9 cellular contexts compared by ENCODE assay signal in the genomic region with DNA sequence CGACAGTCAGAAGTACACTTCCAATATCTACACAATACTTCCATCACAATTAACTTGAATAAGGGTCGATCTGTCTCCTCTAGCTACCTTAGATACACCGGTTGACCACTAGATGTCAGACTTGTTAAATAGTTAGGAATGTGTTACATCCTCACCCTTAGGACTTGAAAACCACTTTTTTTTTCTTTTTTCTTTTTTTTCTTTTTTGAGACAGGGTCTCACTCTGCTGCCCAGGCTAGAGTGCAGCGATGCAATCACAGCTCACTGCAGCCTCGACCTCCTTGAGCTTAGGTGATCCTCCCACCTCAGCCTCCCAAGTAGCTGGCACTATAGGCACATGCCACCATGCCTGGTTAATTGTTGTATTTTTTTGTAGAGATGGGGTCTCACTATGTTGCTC.
DNase-seq lines count a peak whose midpoint lies in the region; ATAC-seq and TF ChIP-seq lines count a peak whose summit lies in the region.
"Had no signal": no experiment of that assay in that cellular context is flagged by ENCODE, and none has a peak within 500 bp of the region (broad histone marks: within the 10 kb centered on the region; RNA-seq: fewer than 3 reads in every experiment).

No MANE protein-coding gene starts in this region.

- TF ChIP-seq CTCF in Caco-2 (IDR thresholded peaks at IDR 0.05; ENCODE audit: insufficient read depth in 1 of 2, low read depth in 1 of 2, low read length in 1 of 2, severe bottlenecking in 1 of 2, unreplicated experiment in 1 of 2), result peak; percentile 71 to 72
- TF ChIP-seq CTCF in astrocyte of the spinal cord (IDR thresholded peaks at IDR 0.05; ENCODE audit: low read depth, low read length), result peak; percentile 64
- TF ChIP-seq CTCF in uterus (IDR thresholded peaks at IDR 0.05), result peak; percentile 22 to 43 (median 32)

- H3K27ac ChIP-seq in uterus, result no peak overlapping the region
- H3K27ac ChIP-seq: skin epidermis had no signal

- H3K27me3 ChIP-seq in Caco-2 (replicated peaks; ENCODE audit: control insufficient read depth, insufficient read depth, low read length) (no peaks in the 10 kb centered on the region), uterus (no peaks in the 10 kb centered on the region)

- POLR2A ChIA-PET in Caco-2 (lab: Charles Lee), result no interaction called here

- ATAC-seq in GM19324 (IDR thresholded peaks at IDR 0.05; ENCODE audit: low FRiP score, unreplicated experiment), result peak; percentile 81
- peak; percentile 83 for ATAC-seq in HG03196 (IDR thresholded peaks at IDR 0.05; ENCODE audit: unreplicated experiment)

- in situ Hi-C loops in astrocyte of the spinal cord (cut with HindIII; ENCODE audit: low sequenced_read_pairs), result no loop called here

- H3K36me3 ChIP-seq in Caco-2 (ENCODE audit: control insufficient read depth, insufficient read depth, low read length) (no peaks in the 10 kb centered on the region), uterus (no peaks in the 10 kb centered on the region)

- H3K36me3 Mint-ChIP-seq in Caco-2 (ENCODE audit: insufficient read depth, unreplicated experiment), result no peaks in the 10 kb centered on the region

- CTCF ChIA-PET in Caco-2 (lab: Charles Lee), result interaction anchor here (0.6 to 1.5 kb wide), 7 partner anchors 51 to 218 kb away, joined by 3 to 7 read pairs (median 5); no protein-coding TSS in a partner anchor

- H3K9me3 Mint-ChIP-seq in Caco-2 (ENCODE audit: unreplicated experiment), result no peaks in the 10 kb centered on the region

- no peaks in the 10 kb centered on the region for H3K4me1 Mint-ChIP-seq in Caco-2 (ENCODE audit: low read depth, unreplicated experiment)

- no peak overlapping the region for H3K27ac Mint-ChIP-seq in Caco-2 (ENCODE audit: unreplicated experiment)

- H3K4me3 ChIP-seq in Caco-2 (ENCODE audit: low read depth, low read length) (no peak overlapping the region), astrocyte of the spinal cord (ENCODE audit: low read depth, low read length) (no peak overlapping the region), uterus (no peak overlapping the region)
- H3K4me3 ChIP-seq: skin epidermis had no signal

- intact Hi-C loops in Caco-2 (cut with micrococcal nuclease; ENCODE audit: unreplicated experiment), result loop anchor here (1.0 to 5.0 kb wide), 5 partner anchors 75 to 768 kb away; no protein-coding TSS in a partner anchor
- intact Hi-C loops in uterus (cut with DNase I; ENCODE audit: low total_unique reads), result no loop called here

- H3K4me1 ChIP-seq in Caco-2 (no peaks in the 10 kb centered on the region), uterus (no peaks in the 10 kb centered on the region)

- H3K4me3 Mint-ChIP-seq in Caco-2 (ENCODE audit: unreplicated experiment), result no peak overlapping the region

- no peaks in the 10 kb centered on the region for H3K27me3 Mint-ChIP-seq in Caco-2 (ENCODE audit: insufficient read depth, unreplicated experiment)

- DNase-seq in Caco-2 (peak in 1 of 2 experiments; percentile 40), NCI-H2196 (lab: John Stamatoyannopoulos, UW; ENCODE audit: unreplicated experiment) (peak; percentile 40), astrocyte of the spinal cord (ENCODE audit: low read depth, low spot score) (peak; percentile 68), kidney glomerular epithelial cell (lab: John Stamatoyannopoulos, UW) (peak; percentile 45), uterus (no peak), mesenteric fat pad (ENCODE audit: low spot score) (no peak)

- no TSS peak for BruUV-seq in Caco-2 (replicated peaks; lab: Mats Ljungman, UMichigan)

- H3K9me3 ChIP-seq in Caco-2 (no peaks in the 10 kb centered on the region), uterus (no peaks in the 10 kb centered on the region)

- TF ChIP-seq POLR2A in uterus (IDR thresholded peaks at IDR 0.05), result no peak

Comparison
In these comparisons a context has a peak if more than half of its experiments do, and no peak if none do; other contexts are left out.
1. DNase-seq: peak in NCI-H2196 (single experiment), astrocyte of the spinal cord (single experiment) and kidney glomerular epithelial cell (single experiment); none in uterus (0 of 2) and mesenteric fat pad (single experiment).
2. Peak in every context shown above with its lines, with median percentiles within 50 percentile points of each other: CTCF ChIP-seq.